Comparison of ENCODE assay signal across 16 cellular contexts in genomic region chr12:95956557-95957145, GRCh38. TPM values are rescaled to one million over a fixed set of nuclear protein-coding genes. Genes with fewer than 3 reads are reported as not detected.
DNase-seq lines count a peak whose midpoint lies in the region; ATAC-seq and TF ChIP-seq lines count a peak whose summit lies in the region.
"Had no signal": no experiment of that assay in that cellular context is flagged by ENCODE, and none has a peak within 500 bp of the region (broad histone marks: within the 10 kb centered on the region; RNA-seq: fewer than 3 reads in every experiment).

No MANE protein-coding gene starts in this region.

- H2BK15ac ChIP-seq in mesendoderm (replicated peaks; ENCODE audit: low read depth): no peak overlapping the region

- H3K79me2 ChIP-seq in ACC112 (ENCODE audit: control insufficient read depth, insufficient read depth, low read length, unreplicated experiment): no peaks in the 10 kb centered on the region
- H3K79me2 ChIP-seq in mesendoderm (ENCODE audit: control insufficient read depth, insufficient read depth, low read length): no peaks in the 10 kb centered on the region

- H2AFZ ChIP-seq in ACC112 (ENCODE audit: low read length, unreplicated experiment): peak overlapping the region; percentile 7

- no peak overlapping the region for H4K5ac ChIP-seq in mesendoderm (ENCODE audit: low read length)

- WGBS in mesendoderm (ENCODE audit: extremely low coverage, insufficient coverage, low lambda C conversion rate): no CpG with 5 or more reads among the region's 27 CpGs

- no peak overlapping the region for H4K8ac ChIP-seq in mesendoderm (ENCODE audit: low read depth, low read length)

- intact Hi-C loops in CD4-positive, alpha-beta T cell (cut with DNase I, micrococcal nuclease): no loop called here

- H3K4me2 ChIP-seq in mesendoderm (ENCODE audit: low read length): no peak overlapping the region
- H3K4me2 ChIP-seq: BLaER1 had no signal

- H3K4me1 Mint-ChIP-seq in CD4-positive, alpha-beta T cell (ENCODE audit: low read depth): no peaks in the 10 kb centered on the region

- no peaks in the 10 kb centered on the region for H3K36me3 Mint-ChIP-seq in CD4-positive, alpha-beta T cell (ENCODE audit: low read depth)

- H3K27ac ChIP-seq in ACC112 (ENCODE audit: low read depth, low read length) (no peak overlapping the region), mesendoderm (ENCODE audit: low read depth, low read length) (no peak overlapping the region)
- H3K27ac ChIP-seq in CD4-positive, alpha-beta T cell (ENCODE audit: low read depth, low read length): no peak overlapping the region
- H3K27ac ChIP-seq: 22Rv1, BLaER1 had no signal

- H3K9me3 Mint-ChIP-seq in CD4-positive, alpha-beta T cell: no peaks in the 10 kb centered on the region

- H2AK5ac ChIP-seq in mesendoderm (ENCODE audit: low read length): no peak overlapping the region

- ATAC-seq in left lobe of liver: no peak
- ATAC-seq in CD4-positive, alpha-beta T cell (ENCODE audit: poor library complexity): no peak
- ATAC-seq: HCT116 had no signal

- no peaks in the 10 kb centered on the region for H3K27me3 Mint-ChIP-seq in CD4-positive, alpha-beta T cell

- H3K79me1 ChIP-seq in mesendoderm (ENCODE audit: low read length): no peaks in the 10 kb centered on the region

- TF ChIP-seq CTCF in CD4-positive, alpha-beta T cell (IDR thresholded peaks at IDR 0.05): no peak

- H3K4me3 Mint-ChIP-seq in CD4-positive, alpha-beta T cell: no peak overlapping the region

- no peak overlapping the region for H3K23ac ChIP-seq in mesendoderm (ENCODE audit: low read length)

- POLR2A ChIA-PET in CD4-positive, alpha-beta T cell (lab: Charles Lee): no interaction called here

- H2BK5ac ChIP-seq in mesendoderm (ENCODE audit: low read length): no peak overlapping the region

- no peak overlapping the region for H3K9ac ChIP-seq in mesendoderm (ENCODE audit: low read length)
- H3K9ac ChIP-seq: BLaER1 had no signal

- H3K4me3 ChIP-seq in ACC112 (ENCODE audit: low read depth, low read length) (no peak overlapping the region), mesendoderm (ENCODE audit: low read length) (no peak overlapping the region)
- H3K4me3 ChIP-seq: BLaER1 had no signal

- CTCF ChIA-PET in CD4-positive, alpha-beta T cell (lab: Charles Lee): no interaction called here

- no peaks in the 10 kb centered on the region for H3K9me3 ChIP-seq in CD4-positive, alpha-beta T cell (ENCODE audit: control insufficient read depth, low read length)
- H3K9me3 ChIP-seq: BLaER1 had no signal

- no peak overlapping the region for H3K4ac ChIP-seq in mesendoderm (ENCODE audit: low read depth, low read length)

- no peak overlapping the region for H3K56ac ChIP-seq in mesendoderm (ENCODE audit: low read length)

- H3K27ac Mint-ChIP-seq in CD4-positive, alpha-beta T cell: no peak overlapping the region

- no peak overlapping the region for H2BK120ac ChIP-seq in mesendoderm (ENCODE audit: low read depth, low read length)

- H3K4me1 ChIP-seq in ACC112 (ENCODE audit: control insufficient read depth, insufficient read depth, low read length, unreplicated experiment): no peaks in the 10 kb centered on the region
- no peaks in the 10 kb centered on the region for H3K4me1 ChIP-seq in mesendoderm (ENCODE audit: control insufficient read depth, low read depth, low read length)
- H3K4me1 ChIP-seq: BLaER1 had no signal

- no peaks in the 10 kb centered on the region for H3K36me3 ChIP-seq in ACC112 (ENCODE audit: insufficient read depth, low read length)
- no peaks in the 10 kb centered on the region for H3K36me3 ChIP-seq in mesendoderm (ENCODE audit: control insufficient read depth, insufficient read depth, low read length)
- H3K36me3 ChIP-seq: BLaER1 had no signal

- no peak overlapping the region for H3K18ac ChIP-seq in mesendoderm (ENCODE audit: low read length)

- H3K27me3 ChIP-seq in ACC112 (ENCODE audit: insufficient read depth, low read length): peaks cover 12% of the 10 kb centered on the region
- no peaks in the 10 kb centered on the region for H3K27me3 ChIP-seq in CD4-positive, alpha-beta T cell (ENCODE audit: control insufficient read depth, insufficient read depth, low read length)
- H3K27me3 ChIP-seq in mesendoderm (ENCODE audit: insufficient read depth, low read length, poor library complexity): no peaks in the 10 kb centered on the region
- H3K27me3 ChIP-seq: BLaER1 had no signal

- DNase-seq in cerebellar cortex (ENCODE audit: low spot score) (peak; percentile 76), left lobe of liver (ENCODE audit: low spot score) (peak; percentile 39), NCI-H2227 (lab: John Stamatoyannopoulos, UW; ENCODE audit: unreplicated experiment) (no peak), mesendoderm (no peak)
- DNase-seq in CD4-positive, alpha-beta T cell: no peak
- DNase-seq: KBM-7, NCI-H1048, NCI-H146, NCI-H226, NCI-H526 treated with DMSO at 0.1 percent for 48 hours, SIG-M5 had no signal

RNA-seq across cellular contexts. Expression of gene AMDHD1, which starts 13.5 kb away (rescaled TPM):
- 81.5 TPM for total RNA-seq in left lobe of liver
- under 1 TPM; 0.78 to 0.91 TPM for total RNA-seq in CD4-positive, alpha-beta T cell
- 0.14 TPM for polyA plus RNA-seq in mesendoderm (2013, experiment 1 of 2)
- polyA plus RNA-seq in mesendoderm (2013, experiment 2 of 2): 0.04 TPM

RNA-seq across cellular contexts. Expression of gene CCDC38, which starts 14.2 kb away (rescaled TPM):
- 0.93 TPM for total RNA-seq in left lobe of liver
- total RNA-seq in CD4-positive, alpha-beta T cell: under 1 TPM in 1 of 2 experiments, not detected in 1; 0.11 TPM
- not detected for polyA plus RNA-seq in mesendoderm (2013, experiment 1 of 2)
- not detected for polyA plus RNA-seq in mesendoderm (2013, experiment 2 of 2)
- total RNA-seq: RPMI7951 had no signal

RNA-seq across cellular contexts. Expression of gene HAL, which starts 39.5 kb away (rescaled TPM):
- 210 TPM for total RNA-seq in left lobe of liver
- total RNA-seq in CD4-positive, alpha-beta T cell: under 1 TPM; 0.25 to 0.95 TPM
- 0.15 TPM for polyA plus RNA-seq in mesendoderm (2013, experiment 1 of 2)
- polyA plus RNA-seq in mesendoderm (2013, experiment 2 of 2): 0.18 TPM
- total RNA-seq: RPMI7951 had no signal

Comparison
In these comparisons a context has a peak if more than half of its experiments do, and no peak if none do; other contexts are left out.
1. DNase-seq: peak in cerebellar cortex (single experiment) and left lobe of liver (single experiment); none in CD4-positive, alpha-beta T cell (0 of 10), NCI-H2227 (single experiment) and mesendoderm (single experiment).
2. RNA of gene AMDHD1, which starts 13.5 kb away (total RNA-seq): 81.5 TPM in left lobe of liver (single experiment); 0.78 to 0.91 TPM in CD4-positive, alpha-beta T cell; every median in the first group is over 10 times any median in the second.
3. RNA of gene HAL, which starts 39.5 kb away (total RNA-seq): 210 TPM in left lobe of liver (single experiment); 0.25 to 0.95 TPM in CD4-positive, alpha-beta T cell; every median in the first group is over 100 times any median in the second.